In genomic region chr16:2200313-2200712, GRCh38 we compare ENCODE assay signal across 36 cellular contexts.
"Had no signal": no experiment of that assay in that cellular context is flagged by ENCODE, and none has a peak within 500 bp of the region (broad histone marks: within the 10 kb centered on the region; RNA-seq: fewer than 3 reads in every experiment).

No MANE protein-coding gene starts in this region.

- H3K36me3 Mint-ChIP-seq: activated naive CD4-positive, alpha-beta T cell treated with anti-CD3 and anti-CD28 coated beads, Interleukin-2, amount 10 ng/mL, durations not matched to agents 7 days and 5 days; activated naive CD4-positive, alpha-beta T cell treated with anti-CD3 and anti-CD28 coated beads, Interleukin-2, amount 50 U/mL, for 24 hours; activated naive CD8-positive, alpha-beta T cell; activated naive CD8-positive, alpha-beta T cell treated with anti-CD3 and anti-CD28 coated beads, Interleukin-2, amount 10 ng/mL, durations not matched to agents 7 days and 5 days; WTC11 had no signal

- H3K27ac ChIP-seq: body of pancreas, brain microvascular endothelial cell, breast epithelium, WERI-Rb-1 had no signal

- FAIRE-seq: astrocyte, TTC549 had no signal

- H3K36me3 ChIP-seq: brain microvascular endothelial cell, breast epithelium, WERI-Rb-1 had no signal

- H3K4me3 Mint-ChIP-seq: activated CD4-positive, alpha-beta memory T cell treated with anti-CD3 and anti-CD28 coated beads, Interleukin-2, amount 10 ng/mL, durations not matched to agents 7 days and 5 days; activated CD4-positive, alpha-beta T cell treated with anti-CD3 and anti-CD28 coated beads for 36 hours; activated CD4-positive, alpha-beta T cell treated with anti-CD3 and anti-CD28 coated beads, Interleukin-2, amount 10 ng/mL, durations not matched to agents 7 days and 5 days; activated CD8-positive, alpha-beta memory T cell treated with anti-CD3 and anti-CD28 coated beads, Interleukin-2, amount 10 ng/mL, durations not matched to agents 7 days and 5 days; activated CD8-positive, alpha-beta T cell treated with anti-CD3 and anti-CD28 coated beads, Interleukin-2, amount 10 ng/mL, durations not matched to agents 7 days and 5 days; activated naive CD4-positive, alpha-beta T cell treated with anti-CD3 and anti-CD28 coated beads, Interleukin-2, amount 10 ng/mL, durations not matched to agents 7 days and 5 days; activated naive CD4-positive, alpha-beta T cell treated with anti-CD3 and anti-CD28 coated beads, Interleukin-2, amount 50 U/mL, for 24 hours; activated naive CD8-positive, alpha-beta T cell; activated naive CD8-positive, alpha-beta T cell treated with anti-CD3 and anti-CD28 coated beads, Interleukin-2, amount 10 ng/mL, durations not matched to agents 7 days and 5 days; activated naive CD8-positive, alpha-beta T cell treated with anti-CD3 and anti-CD28 coated beads, Interleukin-2, amount 50 U/mL, for 24 hours; T-helper 1 cell treated with Interleukin-12 subunit alpha and Interleukin-12 subunit beta and Interleukin-4 antibody, amounts not matched to agents 30 μg/mL and 1 μg/mL, for 36 hours; T-helper 2 cell treated with Interferon-gamma antibody and Interleukin-4, amounts not matched to agents 5 μg/mL and 100 μg/mL, for 36 hours; WTC11 had no signal

- ATAC-seq: activated CD4-positive, alpha-beta T cell treated with anti-CD3 and anti-CD28 coated beads for 36 hours; activated CD4-positive, CD25-positive, alpha-beta regulatory T cell treated with anti-CD3 and anti-CD28 coated beads, Interleukin-2, amount 50 U/mL, for 24 hours; activated CD8-positive, alpha-beta memory T cell treated with anti-CD3 and anti-CD28 coated beads, Interleukin-2, amount 10 ng/mL, durations not matched to agents 7 days and 5 days; activated CD8-positive, alpha-beta T cell treated with anti-CD3 and anti-CD28 coated beads, Interleukin-2, amount 10 ng/mL, durations not matched to agents 7 days and 5 days; activated naive CD8-positive, alpha-beta T cell treated with anti-CD3 and anti-CD28 coated beads, Interleukin-2, amount 50 U/mL, for 24 hours; body of pancreas; WTC11 had no signal

- H3K9me3 Mint-ChIP-seq: activated CD4-positive, alpha-beta memory T cell treated with anti-CD3 and anti-CD28 coated beads, Interleukin-2, amount 10 ng/mL, durations not matched to agents 7 days and 5 days; activated CD4-positive, alpha-beta T cell treated with anti-CD3 and anti-CD28 coated beads, Interleukin-2, amount 10 ng/mL, durations not matched to agents 7 days and 5 days; activated naive CD4-positive, alpha-beta T cell treated with anti-CD3 and anti-CD28 coated beads, Interleukin-2, amount 10 ng/mL, durations not matched to agents 7 days and 5 days; activated naive CD4-positive, alpha-beta T cell treated with anti-CD3 and anti-CD28 coated beads, Interleukin-2, amount 50 U/mL, for 24 hours; activated naive CD8-positive, alpha-beta T cell treated with anti-CD3 and anti-CD28 coated beads, Interleukin-2, amount 10 ng/mL, durations not matched to agents 7 days and 5 days; activated naive CD8-positive, alpha-beta T cell treated with anti-CD3 and anti-CD28 coated beads, Interleukin-2, amount 50 U/mL, for 24 hours; activated T-helper 2 cell treated with anti-CD3 and anti-CD28 coated beads, Interferon-gamma antibody, Interleukin-2, Interleukin-4, amounts not matched to agents 10 μg/mL and 5 μg/mL and 100 μg/mL, durations not matched to agents 14 hours and 24 hours and 36 hours; T-helper 1 cell treated with Interleukin-12 subunit alpha and Interleukin-12 subunit beta and Interleukin-4 antibody, amounts not matched to agents 30 μg/mL and 1 μg/mL, for 36 hours; T-helper 2 cell treated with Interferon-gamma antibody and Interleukin-4, amounts not matched to agents 5 μg/mL and 100 μg/mL, for 36 hours; WTC11 had no signal

- H3K27ac Mint-ChIP-seq: activated CD4-positive, alpha-beta memory T cell treated with anti-CD3 and anti-CD28 coated beads, Interleukin-2, amount 10 ng/mL, durations not matched to agents 7 days and 5 days; activated CD4-positive, alpha-beta T cell treated with anti-CD3 and anti-CD28 coated beads for 36 hours; activated CD4-positive, alpha-beta T cell treated with anti-CD3 and anti-CD28 coated beads, Interleukin-2, amount 10 ng/mL, durations not matched to agents 7 days and 5 days; activated CD8-positive, alpha-beta memory T cell treated with anti-CD3 and anti-CD28 coated beads, Interleukin-2, amount 10 ng/mL, durations not matched to agents 7 days and 5 days; activated CD8-positive, alpha-beta T cell treated with anti-CD3 and anti-CD28 coated beads, Interleukin-2, amount 10 ng/mL, durations not matched to agents 7 days and 5 days; activated naive CD4-positive, alpha-beta T cell treated with anti-CD3 and anti-CD28 coated beads, Interleukin-2, amount 10 ng/mL, durations not matched to agents 7 days and 5 days; activated naive CD8-positive, alpha-beta T cell; activated naive CD8-positive, alpha-beta T cell treated with anti-CD3 and anti-CD28 coated beads, Interleukin-2, amount 10 ng/mL, durations not matched to agents 7 days and 5 days; activated naive CD8-positive, alpha-beta T cell treated with anti-CD3 and anti-CD28 coated beads, Interleukin-2, amount 50 U/mL, for 24 hours; activated T-helper 2 cell treated with anti-CD3 and anti-CD28 coated beads, Interferon-gamma antibody, Interleukin-2, Interleukin-4, amounts not matched to agents 10 μg/mL and 5 μg/mL and 100 μg/mL, durations not matched to agents 14 hours and 24 hours and 36 hours; T-helper 1 cell treated with Interleukin-12 subunit alpha and Interleukin-12 subunit beta and Interleukin-4 antibody, amounts not matched to agents 30 μg/mL and 1 μg/mL, for 36 hours; T-helper 2 cell treated with Interferon-gamma antibody and Interleukin-4, amounts not matched to agents 5 μg/mL and 100 μg/mL, for 36 hours; WTC11 had no signal

- DNase-seq: activated CD4-positive, alpha-beta memory T cell treated with anti-CD3 and anti-CD28 coated beads, Interleukin-2, amount 10 ng/mL, durations not matched to agents 7 days and 5 days; activated CD4-positive, alpha-beta T cell treated with anti-CD3 and anti-CD28 coated beads for 1 hour; activated CD4-positive, alpha-beta T cell treated with anti-CD3 and anti-CD28 coated beads for 36 hours; activated CD4-positive, alpha-beta T cell treated with anti-CD3 and anti-CD28 coated beads for 48 hours; activated CD4-positive, alpha-beta T cell treated with anti-CD3 and anti-CD28 coated beads, Interleukin-2, amount 10 ng/mL, durations not matched to agents 7 days and 5 days; activated CD4-positive, alpha-beta T cell treated with anti-CD3 and anti-CD28 coated beads, Interleukin-2, amount 50 U/mL, for 48 hours; activated CD4-positive, CD25-positive, alpha-beta regulatory T cell; activated CD8-positive, alpha-beta memory T cell treated with anti-CD3 and anti-CD28 coated beads for 24 hours; activated CD8-positive, alpha-beta memory T cell treated with anti-CD3 and anti-CD28 coated beads, Interleukin-2, amount 10 ng/mL, durations not matched to agents 7 days and 5 days; activated CD8-positive, alpha-beta memory T cell treated with anti-CD3 and anti-CD28 coated beads, Interleukin-2, amount 50 U/mL, for 48 hours; activated CD8-positive, alpha-beta T cell treated with anti-CD3 and anti-CD28 coated beads, Interleukin-2, amount 10 ng/mL, durations not matched to agents 7 days and 5 days; activated effector memory CD4-positive, alpha-beta T cell treated with Interleukin-2 at 50 U/mL for 16 hours; activated gamma-delta T cell; activated naive CD4-positive, alpha-beta T cell treated with anti-CD3 and anti-CD28 coated beads, Interleukin-2, amount 10 ng/mL, durations not matched to agents 7 days and 5 days; activated naive CD4-positive, alpha-beta T cell treated with Interleukin-2 at 50 U/mL for 16 hours; activated naive CD8-positive, alpha-beta T cell treated with anti-CD3 and anti-CD28 coated beads, Interleukin-2, amount 10 ng/mL, durations not matched to agents 7 days and 5 days; activated naive CD8-positive, alpha-beta T cell treated with anti-CD3 and anti-CD28 coated beads, Interleukin-2, amount 50 U/mL, for 24 hours; activated T-cell treated with anti-CD3 and anti-CD28 coated beads, Interleukin-2, amount 50 U/mL, for 48 hours; aorta; body of pancreas; brain microvascular endothelial cell; central memory CD4-positive, alpha-beta T cell; T-helper 1 cell; T-helper 2 cell; T-helper 9 cell; WERI-Rb-1 had no signal

- H3K27me3 ChIP-seq: body of pancreas, breast epithelium had no signal

- H3K9me3 ChIP-seq: body of pancreas, breast epithelium had no signal

- H3K4me3 ChIP-seq: body of pancreas, breast epithelium had no signal
